ENCODE assay signal across 12 cellular contexts in the genomic region with DNA sequence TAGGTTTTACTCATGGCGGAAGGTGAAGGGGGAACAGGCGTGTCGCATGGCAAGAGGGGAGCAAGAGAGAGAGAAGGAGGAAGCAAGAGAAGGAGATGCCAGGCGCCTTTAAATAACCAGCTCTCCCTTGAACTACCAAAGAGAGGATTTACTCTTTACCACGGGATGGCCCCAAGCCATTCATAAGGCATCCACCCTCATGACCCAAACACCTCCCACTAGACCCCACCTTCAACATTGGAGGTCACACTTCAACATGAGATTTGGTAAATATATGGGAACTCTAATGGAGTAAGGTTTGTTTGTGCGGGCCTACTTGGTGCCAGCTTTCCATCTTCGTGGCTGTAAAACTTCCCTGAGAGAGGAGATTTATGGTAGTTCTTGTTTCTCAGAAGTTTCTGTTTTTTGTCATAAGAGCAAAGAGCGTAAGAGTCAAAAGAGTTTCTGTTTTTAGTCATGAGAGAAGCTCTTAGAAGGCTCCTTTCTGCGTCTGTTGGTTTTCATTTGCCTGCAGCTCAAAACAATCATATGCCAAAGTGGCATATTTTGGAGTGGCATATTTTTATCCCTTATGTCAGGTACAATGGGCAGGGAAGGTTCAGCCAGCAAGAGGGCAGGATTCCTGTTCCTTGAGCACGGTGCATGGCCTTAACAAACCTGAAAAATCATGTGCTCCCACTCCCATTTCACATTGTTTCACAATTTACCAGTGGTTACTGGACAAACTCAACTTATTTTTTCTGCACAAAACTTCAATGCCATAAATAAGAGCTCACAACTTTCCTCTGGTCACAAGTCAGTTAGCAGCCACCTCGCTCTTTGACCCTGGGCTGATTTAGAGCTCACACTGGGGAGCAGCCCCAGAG. TPM values are rescaled to one million over a fixed set of nuclear protein-coding genes. Genes with fewer than 3 reads are reported as not detected.
DNase-seq lines count a peak whose midpoint lies in the region; ATAC-seq and TF ChIP-seq lines count a peak whose summit lies in the region.
"Had no signal": no experiment of that assay in that cellular context is flagged by ENCODE, and none has a peak within 500 bp of the region (broad histone marks: within the 10 kb centered on the region; RNA-seq: fewer than 3 reads in every experiment).

No MANE protein-coding gene starts in this region.

- peak; percentile 48 for DNase-seq in activated naive CD4-positive, alpha-beta T cell treated with anti-CD3 and anti-CD28 coated beads for 36 hours
- DNase-seq in activated naive CD4-positive, alpha-beta T cell (lab: John Stamatoyannopoulos, UW) = no peak
- DNase-seq in activated CD8-positive, alpha-beta T cell treated with anti-CD3 and anti-CD28 coated beads for 36 hours = peak; percentile 27
- DNase-seq in mesothelial cell of epicardium (ENCODE audit: low spot score in 2 of 2, unreplicated experiment in 2 of 2) (no peak), thyroid gland (no peak), coronary artery (ENCODE audit: low spot score) (no peak)
- DNase-seq in stimulated activated CD4-positive, alpha-beta T cell treated with anti-CD3 and anti-CD28 coated beads, Interleukin-4, amount 100 ng/mL, for 1 hour = no peak
- DNase-seq: effector CD8-positive, alpha-beta T cell; Karpas-422; NCI-H2107 had no signal

- H3K27me3 ChIP-seq in thyroid gland = no peaks in the 10 kb centered on the region

- no peaks in the 10 kb centered on the region for H3K27me3 Mint-ChIP-seq in activated naive CD4-positive, alpha-beta T cell treated with anti-CD3 and anti-CD28 coated beads for 36 hours (ENCODE audit: low read depth)
- no peaks in the 10 kb centered on the region for H3K27me3 Mint-ChIP-seq in activated CD8-positive, alpha-beta T cell treated with anti-CD3 and anti-CD28 coated beads for 36 hours
- no peaks in the 10 kb centered on the region for H3K27me3 Mint-ChIP-seq in mesothelial cell of epicardium (ENCODE audit: low read depth)

- peaks cover 46 to 67% of the 10 kb centered on the region in 2 donors for H3K4me1 ChIP-seq in thyroid gland

- H3K27ac ChIP-seq in thyroid gland = peak overlapping the region; percentile 63 to 69 (median 66)
- peak overlapping the region in 1 of 2 donors; percentile 31 for H3K27ac ChIP-seq in coronary artery

- POLR2A ChIA-PET in activated CD8-positive, alpha-beta T cell treated with anti-CD3 and anti-CD28 coated beads for 36 hours (lab: Charles Lee) = interaction anchor here (1.4 to 3.3 kb wide), 6 partner anchors 8 to 37 kb away, joined by 4 to 24 read pairs (median 6); a partner anchor contains a TSS

- H3K36me3 ChIP-seq in thyroid gland = peaks cover 0 to 19% of the 10 kb centered on the region in 2 donors

- WGBS in thyroid gland, 2 donors = 80 to 82% methylated on average over 11 of the region's 11 CpGs

- no peak for TF ChIP-seq CTCF in activated CD8-positive, alpha-beta T cell treated with anti-CD3 and anti-CD28 coated beads for 36 hours (IDR thresholded peaks at IDR 0.05)
- TF ChIP-seq CTCF in mesothelial cell of epicardium (IDR thresholded peaks at IDR 0.05; ENCODE audit: unreplicated experiment) (no peak), thyroid gland (IDR thresholded peaks at IDR 0.05) (no peak), coronary artery (IDR thresholded peaks at IDR 0.05) (no peak)

- peaks cover 51% of the 10 kb centered on the region for H3K36me3 Mint-ChIP-seq in activated naive CD4-positive, alpha-beta T cell treated with anti-CD3 and anti-CD28 coated beads for 36 hours (ENCODE audit: low read depth)
- H3K36me3 Mint-ChIP-seq in activated CD8-positive, alpha-beta T cell treated with anti-CD3 and anti-CD28 coated beads for 36 hours (ENCODE audit: low read depth) = peaks cover 65% of the 10 kb centered on the region
- H3K36me3 Mint-ChIP-seq in mesothelial cell of epicardium = peaks cover 35% of the 10 kb centered on the region

- H3K27ac Mint-ChIP-seq in activated naive CD4-positive, alpha-beta T cell treated with anti-CD3 and anti-CD28 coated beads for 36 hours = peak overlapping the region; percentile 96
- peak overlapping the region; percentile 91 for H3K27ac Mint-ChIP-seq in activated CD8-positive, alpha-beta T cell treated with anti-CD3 and anti-CD28 coated beads for 36 hours
- H3K27ac Mint-ChIP-seq in mesothelial cell of epicardium = peak overlapping the region; percentile 51

- peaks cover 66% of the 10 kb centered on the region for H3K4me1 Mint-ChIP-seq in activated naive CD4-positive, alpha-beta T cell treated with anti-CD3 and anti-CD28 coated beads for 36 hours (ENCODE audit: low read depth)
- peaks cover 49% of the 10 kb centered on the region for H3K4me1 Mint-ChIP-seq in activated CD8-positive, alpha-beta T cell treated with anti-CD3 and anti-CD28 coated beads for 36 hours (ENCODE audit: low read depth)
- peaks cover 15% of the 10 kb centered on the region for H3K4me1 Mint-ChIP-seq in mesothelial cell of epicardium

- H3K4me3 ChIP-seq in thyroid gland (replicated peaks in 1 of 3) (no peak overlapping the region), coronary artery (no peak overlapping the region)

- ATAC-seq in activated CD8-positive, alpha-beta T cell treated with anti-CD3 and anti-CD28 coated beads for 36 hours = peak; percentile 38
- ATAC-seq in GM18858 (IDR thresholded peaks at IDR 0.05; ENCODE audit: unreplicated experiment) = no peak

- CTCF ChIA-PET in activated naive CD4-positive, alpha-beta T cell treated with anti-CD3 and anti-CD28 coated beads for 36 hours (lab: Charles Lee) = interaction anchor here (0.6 to 3.4 kb wide), 8 partner anchors 11 to 48 kb away, joined by 3 to 24 read pairs (median 4); a partner anchor contains a TSS
- CTCF ChIA-PET in activated CD8-positive, alpha-beta T cell treated with anti-CD3 and anti-CD28 coated beads for 36 hours (lab: Charles Lee) = interaction anchor here (0.7 to 4.3 kb wide), 10 partner anchors 9 to 80 kb away, joined by 3 to 30 read pairs (median 5); a partner anchor contains a TSS

- H3K4me3 Mint-ChIP-seq in activated naive CD4-positive, alpha-beta T cell treated with anti-CD3 and anti-CD28 coated beads for 36 hours = peak overlapping the region; percentile 59
- H3K4me3 Mint-ChIP-seq in activated CD8-positive, alpha-beta T cell treated with anti-CD3 and anti-CD28 coated beads for 36 hours = peak overlapping the region; percentile 38
- H3K4me3 Mint-ChIP-seq in mesothelial cell of epicardium = no peak overlapping the region
- H3K4me3 Mint-ChIP-seq: neural crest cell had no signal

- intact Hi-C loops in activated naive CD4-positive, alpha-beta T cell treated with anti-CD3 and anti-CD28 coated beads for 36 hours (cut with micrococcal nuclease) = loop anchor here (1.0 to 5.0 kb wide), 3 partner anchors 10 to 535 kb away; a partner anchor contains a TSS
- intact Hi-C loops in activated CD8-positive, alpha-beta T cell treated with anti-CD3 and anti-CD28 coated beads for 36 hours (cut with micrococcal nuclease) = no loop called here
- intact Hi-C loops in thyroid gland (cut with DNase I) = no loop called here

- H3K9me3 Mint-ChIP-seq in activated naive CD4-positive, alpha-beta T cell treated with anti-CD3 and anti-CD28 coated beads for 36 hours = peaks cover 3% of the 10 kb centered on the region
- peaks cover 6% of the 10 kb centered on the region for H3K9me3 Mint-ChIP-seq in activated CD8-positive, alpha-beta T cell treated with anti-CD3 and anti-CD28 coated beads for 36 hours
- H3K9me3 Mint-ChIP-seq in mesothelial cell of epicardium = peaks cover 7% of the 10 kb centered on the region

- no peak for TF ChIP-seq POLR2A in thyroid gland (IDR thresholded peaks at IDR 0.05)

- H3K9me3 ChIP-seq in thyroid gland = no peaks in the 10 kb centered on the region

RNA-seq across cellular contexts. Expression of a gene that starts 12.5 kb away (rescaled TPM):
- 10 to 100 TPM; 69.6 to 70.2 TPM for total RNA-seq in activated naive CD4-positive, alpha-beta T cell treated with anti-CD3 and anti-CD28 coated beads for 36 hours
- 10 to 100 TPM; 48.8 to 49.6 TPM for total RNA-seq in activated CD8-positive, alpha-beta T cell treated with anti-CD3 and anti-CD28 coated beads for 36 hours
- total RNA-seq in mesothelial cell of epicardium (41.2 to 45.3 TPM (median 43.6 TPM) in 3 replicates), thyroid gland (100 to 1,000 TPM in 1 of 4 donors, 10 to 100 TPM in 3; 55.9 to 141 (median 76.5) TPM)

RNA-seq across cellular contexts. Expression of a gene that starts 14.9 kb away (rescaled TPM):
- 1 to 10 TPM; 8.7 to 9.5 TPM for total RNA-seq in activated naive CD4-positive, alpha-beta T cell treated with anti-CD3 and anti-CD28 coated beads for 36 hours
- total RNA-seq in activated CD8-positive, alpha-beta T cell treated with anti-CD3 and anti-CD28 coated beads for 36 hours = 1 to 10 TPM; 5.2 to 6.5 TPM
- 11.1 to 13.7 TPM (median 11.9 TPM) in 3 replicates for total RNA-seq in mesothelial cell of epicardium
- total RNA-seq in thyroid gland = 10 to 100 TPM; 15.3 to 42.1 (median 30.1) TPM

Comparison
In these comparisons a context has a peak if more than half of its experiments do, and no peak if none do; other contexts are left out.
1. DNase-seq: peak in activated naive CD4-positive, alpha-beta T cell treated with anti-CD3 and anti-CD28 coated beads for 36 hours (single experiment) and activated CD8-positive, alpha-beta T cell treated with anti-CD3 and anti-CD28 coated beads for 36 hours (single experiment); none in activated naive CD4-positive, alpha-beta T cell (0 of 4), mesothelial cell of epicardium (0 of 2), thyroid gland (0 of 2), coronary artery (single experiment) and stimulated activated CD4-positive, alpha-beta T cell treated with anti-CD3 and anti-CD28 coated beads, Interleukin-4, amount 100 ng/mL, for 1 hour (single experiment).
2. Peak in every context shown above with its lines, with median percentiles within 50 percentile points of each other: H3K27ac Mint-ChIP-seq.